ENCODE assay signal across 19 cellular contexts in the genomic region with DNA sequence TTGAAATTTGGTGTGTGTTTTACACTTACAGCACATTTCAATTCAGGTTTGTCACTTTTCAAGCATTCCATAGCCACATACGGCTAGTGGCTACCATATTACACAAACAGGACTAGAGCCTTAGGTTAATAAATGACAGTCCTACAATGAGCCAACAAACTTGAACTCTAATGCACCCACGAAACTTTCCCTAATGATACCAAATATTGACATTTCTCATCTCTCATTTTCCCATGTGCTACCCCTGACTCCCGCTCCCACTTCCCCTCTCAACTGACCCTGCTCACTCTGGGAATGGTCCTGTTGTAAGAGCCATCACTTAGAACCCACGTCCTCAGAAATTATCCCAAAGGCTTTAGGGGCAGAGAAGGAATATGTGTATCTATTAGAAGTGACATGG. TPM values are rescaled to one million over a fixed set of nuclear protein-coding genes. Genes with fewer than 3 reads are reported as not detected.
DNase-seq lines count a peak whose midpoint lies in the region; ATAC-seq, FAIRE-seq and TF ChIP-seq lines count a peak whose summit lies in the region.
"Had no signal": no experiment of that assay in that cellular context is flagged by ENCODE, and none has a peak within 500 bp of the region (broad histone marks: within the 10 kb centered on the region; RNA-seq: fewer than 3 reads in every experiment).

No MANE protein-coding gene starts in this region.

- intact Hi-C loops in pancreas (cut with DNase I) = no loop called here

- in situ Hi-C loops in Caki2 (cut with HindIII; ENCODE audit: low pct_unique_long_range_greater_than_20kb, low sequenced_read_pairs) = no loop called here

- TF ChIP-seq CTCF in pancreas (IDR thresholded peaks at IDR 0.05) = no peak

- no peaks in the 10 kb centered on the region for H3K27me3 ChIP-seq in pancreas
- H3K27me3 ChIP-seq: SJSA1 had no signal

- no peak overlapping the region for H3K4me3 ChIP-seq in pancreas
- H3K4me3 ChIP-seq: PC-9, SJSA1 had no signal

- 29% methylated on average over 4 of the region's 4 CpGs for WGBS in pancreas, 2 donors

- H3K36me3 ChIP-seq in pancreas = no peaks in the 10 kb centered on the region
- H3K36me3 ChIP-seq: SJSA1 had no signal

- FAIRE-seq in pancreas (lab: Jason Lieb, UNC) = no peak

- H3K9me3 ChIP-seq in pancreas = no peaks in the 10 kb centered on the region
- H3K9me3 ChIP-seq: SJSA1 had no signal

- peak; percentile 71 to 81 (median 76) for ATAC-seq in pancreas

- H3K27ac ChIP-seq in pancreas = peak overlapping the region in 2 of 4 donors; percentile 29 to 44
- H3K27ac ChIP-seq: PC-9, SJSA1 had no signal

- DNase-seq in Caki2 (ENCODE audit: low read depth) (peak; percentile 17), HuH-7.5 (ENCODE audit: low spot score) (peak; percentile 19), kidney glomerular epithelial cell (lab: John Stamatoyannopoulos, UW) (peak; percentile 1), pancreas (no peak), cerebellar cortex (ENCODE audit: low spot score) (no peak), NCI-H187 treated with DMSO at 0.1 percent for 48 hours (lab: John Stamatoyannopoulos, UW) (no peak)
- no peak for DNase-seq in activated T-cell treated with anti-CD3 and anti-CD28 coated beads, Interleukin-2, amount 50 U/mL, for 48 hours
- no peak for DNase-seq in activated CD8-positive, alpha-beta memory T cell treated with anti-CD3 and anti-CD28 coated beads for 24 hours
- DNase-seq: DMS153, HCEC 1CT, KG1, NCI-H146, NCI-H2081 treated with DMSO at 0.1 percent for 48 hours, NCI-H510A treated with DMSO at 0.1 percent for 48 hours, NCI-H82, PC-9 had no signal

- H3K4me1 ChIP-seq in pancreas = peaks cover 0 to 20% (median 6%) of the 10 kb centered on the region in 3 donors
- H3K4me1 ChIP-seq: SJSA1 had no signal

RNA-seq across cellular contexts. Expression of a gene that starts 4.9 kb away (rescaled TPM):
- total RNA-seq in Caki2 (2014; rRNA removed; shearing (Covaris generic); ENCODE audit: low replicate concordance) = not detected in 2 replicates
- 1 to 10 TPM in 1 of 6 donors, under 1 TPM in 4, not detected in 1; 0.04 to 1.2 (median 0.20) TPM for total RNA-seq in pancreas
- polyA plus RNA-seq in pancreas = under 1 TPM; 0.08 to 0.12 TPM
- total RNA-seq: A673, M059J, PC-9, SJSA1 had no signal

RNA-seq across cellular contexts. Expression of a gene that starts 16.9 kb away (rescaled TPM):
- total RNA-seq in Caki2 (2014; rRNA removed; shearing (Covaris generic); ENCODE audit: low replicate concordance) = 1.5 and 3.9 TPM in 2 replicates
- total RNA-seq in pancreas = 10 to 100 TPM in 2 of 6 donors, 1 to 10 TPM in 4; 3.7 to 25.3 (median 7.4) TPM
- polyA plus RNA-seq in pancreas = 1 to 10 TPM; 1.3 to 1.4 TPM

Comparison
In these comparisons a context has a peak if more than half of its experiments do, and no peak if none do; other contexts are left out.
1. DNase-seq: peak in Caki2 (single experiment), HuH-7.5 (single experiment) and kidney glomerular epithelial cell (single experiment); none in pancreas (0 of 6), activated T-cell treated with anti-CD3 and anti-CD28 coated beads, Interleukin-2, amount 50 U/mL, for 48 hours (0 of 2), cerebellar cortex (single experiment), NCI-H187 treated with DMSO at 0.1 percent for 48 hours (single experiment) and activated CD8-positive, alpha-beta memory T cell treated with anti-CD3 and anti-CD28 coated beads for 24 hours (single experiment).